Comparison of ENCODE assay signal across 8 cellular contexts in the genomic region with DNA sequence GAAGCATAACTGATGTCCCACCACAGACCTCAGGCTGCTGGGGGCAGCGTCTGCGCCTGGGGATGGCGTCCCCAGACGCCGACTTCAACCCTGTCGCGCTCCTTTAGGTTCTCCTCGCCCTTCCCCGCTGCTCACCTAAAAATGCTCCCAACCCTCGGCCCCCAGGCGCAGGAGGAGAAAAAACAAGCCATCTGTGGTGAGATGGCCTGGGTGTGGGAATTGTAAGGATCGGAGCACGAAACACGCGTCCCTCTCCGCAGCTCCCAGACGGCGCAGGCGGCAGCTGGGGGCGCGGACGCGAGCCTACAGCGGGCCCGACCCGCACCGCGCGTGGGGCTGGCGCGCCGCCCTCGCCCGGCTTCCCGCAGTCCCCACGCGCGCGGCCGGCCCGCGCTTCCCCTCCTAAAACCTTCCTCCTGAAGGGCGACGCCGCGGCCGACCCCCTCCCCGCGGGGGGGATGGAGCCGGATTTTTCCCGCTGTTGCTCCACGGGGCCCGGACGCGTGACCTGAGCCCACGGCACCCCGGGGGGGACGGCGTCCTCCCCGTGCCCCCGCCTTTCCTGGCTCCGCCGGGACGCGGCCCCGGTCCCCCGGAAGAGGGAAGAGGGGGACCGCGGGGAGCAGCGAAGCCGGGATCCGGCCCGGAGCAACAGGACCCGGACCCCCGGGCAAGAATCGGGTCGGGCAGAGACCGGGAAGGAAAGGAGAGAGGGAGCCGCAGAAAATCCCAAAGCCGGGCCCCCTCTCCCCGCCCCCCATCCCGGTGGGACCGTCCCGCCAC. TPM values are rescaled to one million over a fixed set of nuclear protein-coding genes. Genes with fewer than 3 reads are reported as not detected.
DNase-seq lines count a peak whose midpoint lies in the region; ATAC-seq and TF ChIP-seq lines count a peak whose summit lies in the region.

No MANE protein-coding gene starts in this region.

- POLR2A ChIA-PET in activated CD4-positive, alpha-beta T cell treated with anti-CD3 and anti-CD28 coated beads, Interleukin-2, amount 10 ng/mL, durations not matched to agents 7 days and 5 days (lab: Charles Lee) = no interaction called here

- peaks cover 21% of the 10 kb centered on the region for H3K4me1 Mint-ChIP-seq in activated CD4-positive, alpha-beta T cell treated with anti-CD3 and anti-CD28 coated beads, Interleukin-2, amount 10 ng/mL, durations not matched to agents 7 days and 5 days

- peak overlapping the region; percentile 82 for H3K27ac ChIP-seq in mesodermal cell (ENCODE audit: low read depth, low read length, severe bottlenecking)
- H3K27ac ChIP-seq in tibial artery = peak overlapping the region; percentile 78 to 85

- peak overlapping the region; percentile 81 for H3K4me3 Mint-ChIP-seq in activated CD4-positive, alpha-beta T cell treated with anti-CD3 and anti-CD28 coated beads, Interleukin-2, amount 10 ng/mL, durations not matched to agents 7 days and 5 days

- peaks cover 10% of the 10 kb centered on the region for H3K4me1 ChIP-seq in endocrine pancreas (ENCODE audit: control insufficient read depth, insufficient read depth, low read length)
- peaks cover 7% of the 10 kb centered on the region for H3K4me1 ChIP-seq in mesodermal cell (ENCODE audit: control insufficient read depth, insufficient read depth, low read length, poor library complexity, severe bottlenecking)
- H3K4me1 ChIP-seq in tibial artery = peaks cover 0 to 31% (median 6%) of the 10 kb centered on the region in 4 donors

- peak overlapping the region; percentile 60 for H3K9ac ChIP-seq in endocrine pancreas (ENCODE audit: control insufficient read depth, insufficient read depth, low read length)

- H3K36me3 ChIP-seq in endocrine pancreas (ENCODE audit: control insufficient read depth, insufficient read depth, low read length) (no peaks in the 10 kb centered on the region), mesodermal cell (ENCODE audit: control insufficient read depth, insufficient read depth, low read length) (no peaks in the 10 kb centered on the region), tibial artery (no peaks in the 10 kb centered on the region)

- intact Hi-C loops in tibial artery (cut with DNase I; ENCODE audit: low total_unique reads) = no loop called here

- H3K36me3 Mint-ChIP-seq in activated CD4-positive, alpha-beta T cell treated with anti-CD3 and anti-CD28 coated beads, Interleukin-2, amount 10 ng/mL, durations not matched to agents 7 days and 5 days (ENCODE audit: low read depth) = no peaks in the 10 kb centered on the region

- H3K27me3 Mint-ChIP-seq in activated CD4-positive, alpha-beta T cell treated with anti-CD3 and anti-CD28 coated beads, Interleukin-2, amount 10 ng/mL, durations not matched to agents 7 days and 5 days = peaks cover 16% of the 10 kb centered on the region

- TF ChIP-seq CTCF in tibial artery (IDR thresholded peaks at IDR 0.05) = no peak

- WGBS in mesodermal cell (ENCODE audit: insufficient coverage in 2 of 2), 2 experiments = 0 to 1% methylated on average over 45 to 56 of the region's 84 CpGs

- DNase-seq in NCI-H82 (lab: John Stamatoyannopoulos, UW) = peak; percentile 55
- no peak for DNase-seq in NCI-H82 treated with DMSO at 0.1 percent for 48 hours (lab: John Stamatoyannopoulos, UW; ENCODE audit: unreplicated experiment)
- no peak for DNase-seq in activated CD4-positive, alpha-beta T cell treated with anti-CD3 and anti-CD28 coated beads, Interleukin-2, amount 10 ng/mL, durations not matched to agents 7 days and 5 days
- DNase-seq in tibial artery = peak in 1 of 2 donors; percentile 69
- no peak for DNase-seq in middle frontal gyrus (ENCODE audit: extremely low spot score, low spot score)

- no peaks in the 10 kb centered on the region for H3K9me3 Mint-ChIP-seq in activated CD4-positive, alpha-beta T cell treated with anti-CD3 and anti-CD28 coated beads, Interleukin-2, amount 10 ng/mL, durations not matched to agents 7 days and 5 days

- H3K9me3 ChIP-seq in endocrine pancreas (ENCODE audit: control insufficient read depth, low read length) = no peaks in the 10 kb centered on the region
- no peaks in the 10 kb centered on the region for H3K9me3 ChIP-seq in mesodermal cell (ENCODE audit: control insufficient read depth, low read length)
- no peaks in the 10 kb centered on the region for H3K9me3 ChIP-seq in tibial artery

- ATAC-seq in HG03354 (IDR thresholded peaks at IDR 0.05; ENCODE audit: poor library complexity, severe bottlenecking, unreplicated experiment) = peak; percentile 37

- H3K4me3 ChIP-seq in endocrine pancreas (ENCODE audit: control insufficient read depth, insufficient read depth, low read length) (peak overlapping the region; percentile 37), mesodermal cell (ENCODE audit: extremely low read depth, insufficient read depth, low read length, poor library complexity, severe bottlenecking) (peak overlapping the region; percentile 91), tibial artery (peak overlapping the region; percentile 74 to 96)

- CTCF ChIA-PET in activated CD4-positive, alpha-beta T cell treated with anti-CD3 and anti-CD28 coated beads, Interleukin-2, amount 10 ng/mL, durations not matched to agents 7 days and 5 days (lab: Charles Lee) = no interaction called here

- H3K27me3 ChIP-seq in endocrine pancreas (ENCODE audit: control insufficient read depth, insufficient read depth, low read length) = no peaks in the 10 kb centered on the region
- H3K27me3 ChIP-seq in tibial artery = no peaks in the 10 kb centered on the region

- H3K27ac Mint-ChIP-seq in activated CD4-positive, alpha-beta T cell treated with anti-CD3 and anti-CD28 coated beads, Interleukin-2, amount 10 ng/mL, durations not matched to agents 7 days and 5 days = no peak overlapping the region

RNA-seq across cellular contexts. Expression of a gene that starts 0.6 kb away (rescaled TPM):
- 10 to 100 TPM; 20.2 to 25.2 TPM for total RNA-seq in activated CD4-positive, alpha-beta T cell treated with anti-CD3 and anti-CD28 coated beads, Interleukin-2, amount 10 ng/mL, durations not matched to agents 7 days and 5 days
- 95.1 TPM for polyA plus RNA-seq in mesodermal cell (2013, experiment 1 of 2)
- polyA plus RNA-seq in mesodermal cell (2013, experiment 2 of 2) = 75.4 TPM

Comparison
In these comparisons a context has a peak if more than half of its experiments do, and no peak if none do; other contexts are left out.
1. H3K4me3 ChIP-seq: peak in every context shown above with its lines; median percentile 91 in mesodermal cell; 85 in tibial artery; 37 in endocrine pancreas.